8 cellular contexts compared by ENCODE assay signal in the genomic region with DNA sequence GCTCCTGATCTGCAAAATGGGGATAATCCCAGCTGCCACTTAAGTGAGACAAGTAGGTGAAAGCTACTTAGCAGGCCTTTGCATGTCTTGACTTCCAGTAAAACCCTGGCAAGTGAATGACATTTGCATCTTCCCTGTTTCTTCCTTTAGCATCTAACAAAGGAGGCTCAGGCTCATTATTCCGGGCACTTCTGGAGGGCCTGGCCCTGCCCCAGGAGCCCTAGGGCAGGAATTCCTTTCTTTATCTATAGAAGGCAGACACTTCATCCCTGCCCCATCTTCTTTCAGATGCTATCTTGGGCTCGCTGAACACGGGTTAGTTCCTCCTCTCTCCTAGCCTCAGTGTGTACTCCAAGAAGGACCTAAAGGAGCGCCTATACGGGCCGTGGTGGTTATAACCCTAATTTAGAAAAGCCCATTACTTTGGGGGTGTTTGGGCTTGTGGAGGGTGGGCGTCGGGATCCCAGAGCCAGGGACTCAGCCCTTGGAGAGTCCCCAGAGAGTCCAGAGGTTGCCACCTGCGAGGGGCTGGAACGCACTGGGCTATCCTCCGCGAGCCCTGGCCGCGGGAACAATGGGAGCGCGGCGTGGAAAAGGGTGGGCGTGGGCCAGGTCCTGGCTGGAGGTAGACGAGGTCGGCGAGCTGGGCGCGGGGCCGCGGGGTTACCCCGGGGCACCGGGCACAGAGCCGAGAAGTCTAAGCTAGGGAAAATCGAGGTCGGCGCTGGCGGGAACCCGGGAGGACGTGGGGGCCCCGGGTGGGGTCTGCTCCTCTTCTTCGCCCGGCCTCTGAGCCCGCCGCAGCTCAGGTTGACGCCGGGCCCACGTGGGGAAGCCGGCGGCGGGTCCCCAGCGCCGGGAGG.
DNase-seq lines count a peak whose midpoint lies in the region; ATAC-seq and TF ChIP-seq lines count a peak whose summit lies in the region.

No MANE protein-coding gene starts in this region.

- peak overlapping the region; percentile 74 for H3K4me3 Mint-ChIP-seq in memory B cell

- H3K79me2 ChIP-seq in mammary epithelial cell (ENCODE audit: insufficient read depth, low read length): no peaks in the 10 kb centered on the region

- ATAC-seq in heart left ventricle: no peak
- ATAC-seq in memory B cell (ENCODE audit: low read depth): no peak
- ATAC-seq in GM19035 (IDR thresholded peaks at IDR 0.05; ENCODE audit: unreplicated experiment): no peak

- intact Hi-C loops in heart left ventricle (cut with DNase I): loop anchor here in 1 of 10 donors (5.0 kb wide), 1 partner anchor 39 kb away; no protein-coding TSS in a partner anchor
- intact Hi-C loops in cardiac septum (cut with DNase I): no loop called here
- intact Hi-C loops in mammary epithelial cell (cut with micrococcal nuclease): loop anchor here (2.0 kb wide), 1 partner anchor 47 kb away; no protein-coding TSS in a partner anchor

- no peak for TF ChIP-seq POLR2A in heart left ventricle (IDR thresholded peaks at IDR 0.05)

- H3K27ac ChIP-seq in heart left ventricle (peak overlapping the region in 4 of 12 donors; percentile 9 to 65 (median 41)), mammary epithelial cell (ENCODE audit: insufficient read depth, low read depth, low read length) (no peak overlapping the region), urinary bladder (ENCODE audit: low read depth) (peak overlapping the region; percentile 59)

- H3K9ac ChIP-seq in mammary epithelial cell (ENCODE audit: insufficient read depth, low read length): no peak overlapping the region

- H3K9me3 Mint-ChIP-seq in memory B cell: no peaks in the 10 kb centered on the region

- peak overlapping the region; percentile 95 for H3K4me2 ChIP-seq in mammary epithelial cell (ENCODE audit: insufficient read depth, low read depth, low read length)

- H3K27me3 ChIP-seq in heart left ventricle (peaks cover 0 to 34% (median 5%) of the 10 kb centered on the region in 9 donors), mammary epithelial cell (ENCODE audit: insufficient read depth, low read length) (no peaks in the 10 kb centered on the region)

- H4K20me1 ChIP-seq in mammary epithelial cell (ENCODE audit: insufficient read depth, low read length): no peaks in the 10 kb centered on the region

- H3K4me3 ChIP-seq in heart left ventricle: peak overlapping the region; percentile 56 to 88 (median 66)
- H3K4me3 ChIP-seq in mammary epithelial cell (replicated peaks in 1 of 3; ENCODE audit: insufficient read depth in 1 of 3, low read depth in 2 of 3, low read length in 3 of 3): peak overlapping the region; percentile 34 to 93 (median 72)
- H3K4me3 ChIP-seq in urinary bladder (ENCODE audit: low read depth, low read length): peak overlapping the region; percentile 80

- H3K27me3 Mint-ChIP-seq in memory B cell: peaks cover 15% of the 10 kb centered on the region

- DNase-seq in heart left ventricle (no peak), cardiac septum (ENCODE audit: low spot score) (no peak), mammary epithelial cell (no peak), memory B cell (ENCODE audit: low spot score in 2 of 2) (peak in 1 of 2 donors; percentile 23), pons (ENCODE audit: low spot score) (no peak)
- DNase-seq in stimulated activated CD4-positive, alpha-beta T cell treated with anti-CD3 and anti-CD28 coated beads, Interleukin-2, amount 100 ng/mL, for 24 hours: no peak

- CTCF ChIA-PET in mammary epithelial cell (lab: Charles Lee; ENCODE audit: low non-redundant PET): no interaction called here

- 10 to 19% (median 12%) methylated on average over 28 to 47 of the region's 47 CpGs for WGBS in heart left ventricle, 4 donors
- 11% methylated on average over 22 of the region's 47 CpGs for WGBS in mammary epithelial cell (ENCODE audit: low coverage, missing lambda C conversion rate)
- 9% methylated on average over 47 of the region's 47 CpGs for WGBS in urinary bladder

- peaks cover 5% of the 10 kb centered on the region for H3K36me3 Mint-ChIP-seq in memory B cell

- H3K27ac Mint-ChIP-seq in memory B cell: no peak overlapping the region

- dilution Hi-C loops in mammary epithelial cell (cut with HindIII; ENCODE audit: low sequenced_read_pairs): no loop called here

- peaks cover 9% of the 10 kb centered on the region for H3K4me1 Mint-ChIP-seq in memory B cell

- H3K36me3 ChIP-seq in heart left ventricle: no peaks in the 10 kb centered on the region
- H3K36me3 ChIP-seq in mammary epithelial cell (ENCODE audit: insufficient read depth, low read length): no peaks in the 10 kb centered on the region
- no peaks in the 10 kb centered on the region for H3K36me3 ChIP-seq in urinary bladder (ENCODE audit: insufficient read depth)

- TF ChIP-seq CTCF in heart left ventricle (IDR thresholded peaks at IDR 0.05): no peak
- no peak for TF ChIP-seq CTCF in mammary epithelial cell (conservative IDR thresholded peaks at IDR 0.05 in 1 of 2, IDR thresholded peaks at IDR 0.05 in 1 of 2; ENCODE audit: extremely low read depth in 1 of 2, insufficient read depth in 1 of 2, low read depth in 1 of 2, low read length in 2 of 2)

- peak overlapping the region; percentile 83 for H2AFZ ChIP-seq in mammary epithelial cell (ENCODE audit: low read depth, low read length)

- H3K4me1 ChIP-seq in heart left ventricle (peaks cover 0 to 25% (median 16%) of the 10 kb centered on the region in 12 donors), mammary epithelial cell (ENCODE audit: insufficient read depth, low read length) (peaks cover 37% of the 10 kb centered on the region), urinary bladder (ENCODE audit: insufficient read depth) (peaks cover 2% of the 10 kb centered on the region)

- BruUV-seq in mammary epithelial cell (replicated peaks; lab: Mats Ljungman, UMichigan): no TSS peak

- in situ Hi-C loops in mammary epithelial cell (cut with MboI; ENCODE audit: low sequenced_read_pairs in 2 of 2): no loop called here

- H3K9me3 ChIP-seq in heart left ventricle: no peaks in the 10 kb centered on the region
- no peaks in the 10 kb centered on the region for H3K9me3 ChIP-seq in mammary epithelial cell (replicated peaks; ENCODE audit: insufficient read depth, low read length)
